Comparison of ENCODE assay signal across 10 cellular contexts in genomic region chr10:26528715-26529393, GRCh38.
A peak's percentile ranks its signal among the peaks of the same experiment; 100 is the strongest.
DNase-seq lines count a peak whose midpoint lies in the region; ATAC-seq and TF ChIP-seq lines count a peak whose summit lies in the region.
"Had no signal": no experiment of that assay in that cellular context is flagged by ENCODE, and none has a peak within 500 bp of the region (broad histone marks: within the 10 kb centered on the region; RNA-seq: fewer than 3 reads in every experiment).

No MANE protein-coding gene starts in this region.

- DNase-seq in GM13976 (ENCODE audit: low spot score) (peak; percentile 55), G401 (ENCODE audit: low spot score) (no peak), HAP-1 (ENCODE audit: low spot score in 2 of 2) (no peak), T-helper 1 cell (no peak)
- DNase-seq in NK-92 treated with Interleukin-12 subunit alpha and Interleukin-12 subunit beta, amount 100 ng/mL, for 24 hours (lab: John Stamatoyannopoulos, UW): no peak
- DNase-seq: NCI-H1105, nephron progenitor cell had no signal

- in situ Hi-C loops in GM13976 (cut with MboI; ENCODE audit: low sequenced_read_pairs, unreplicated experiment) (no loop called here), G401 (cut with HindIII; ENCODE audit: low sequenced_read_pairs) (no loop called here), HAP-1 (cut with MboI; ENCODE audit: low sequenced_read_pairs) (no loop called here)

- no peaks in the 10 kb centered on the region for H3K9me3 ChIP-seq in HAP-1

- H3K4me3 ChIP-seq in HAP-1: no peak overlapping the region

- H3K36me3 ChIP-seq in HAP-1 (replicated peaks): no peaks in the 10 kb centered on the region

- H3K27me3 Mint-ChIP-seq in activated T-helper 17 cell treated with anti-CD3 and anti-CD28 coated beads, Interleukin-2, amount 50 U/mL, for 72 hours: no peaks in the 10 kb centered on the region

- no peak for TF ChIP-seq CTCF in GM13976 (IDR thresholded peaks at IDR 0.05; ENCODE audit: borderline replicate concordance, control extremely low read depth, extremely low read depth, insufficient read depth, missing control alignments)

- ATAC-seq in GM19395 (IDR thresholded peaks at IDR 0.05; ENCODE audit: unreplicated experiment) (peak; percentile 86), HG02884 (IDR thresholded peaks at IDR 0.05; ENCODE audit: unreplicated experiment) (peak; percentile 89)
- ATAC-seq in activated T-helper 17 cell treated with anti-CD3 and anti-CD28 coated beads, Interleukin-2, amount 50 U/mL, for 72 hours (replicated peaks): no peak

- H3K4me3 Mint-ChIP-seq in activated T-helper 17 cell treated with anti-CD3 and anti-CD28 coated beads, Interleukin-2, amount 50 U/mL, for 72 hours: no peak overlapping the region
- H3K4me3 Mint-ChIP-seq: nephron progenitor cell had no signal

- peak overlapping the region; percentile 3 for H3K27ac Mint-ChIP-seq in activated T-helper 17 cell treated with anti-CD3 and anti-CD28 coated beads, Interleukin-2, amount 50 U/mL, for 72 hours
- H3K27ac Mint-ChIP-seq: nephron progenitor cell had no signal

- no peaks in the 10 kb centered on the region for H3K9me3 Mint-ChIP-seq in activated T-helper 17 cell treated with anti-CD3 and anti-CD28 coated beads, Interleukin-2, amount 50 U/mL, for 72 hours
- H3K9me3 Mint-ChIP-seq: nephron progenitor cell had no signal

- H3K4me1 ChIP-seq in HAP-1: no peaks in the 10 kb centered on the region

- no peaks in the 10 kb centered on the region for H3K4me1 Mint-ChIP-seq in activated T-helper 17 cell treated with anti-CD3 and anti-CD28 coated beads, Interleukin-2, amount 50 U/mL, for 72 hours

- H3K27me3 ChIP-seq in HAP-1 (ENCODE audit: low read depth): no peaks in the 10 kb centered on the region

- peaks cover 93% of the 10 kb centered on the region for H3K36me3 Mint-ChIP-seq in activated T-helper 17 cell treated with anti-CD3 and anti-CD28 coated beads, Interleukin-2, amount 50 U/mL, for 72 hours (ENCODE audit: low read depth)
